Comparison of ENCODE assay signal across 24 cellular contexts in genomic region chr5:173537228-173537627, GRCh38.
"Had no signal": no experiment of that assay in that cellular context is flagged by ENCODE, and none has a peak within 500 bp of the region (broad histone marks: within the 10 kb centered on the region; RNA-seq: fewer than 3 reads in every experiment).

No MANE protein-coding gene starts in this region.

- H3K27me3 ChIP-seq: breast epithelium, colonic mucosa, SJCRH30 had no signal

- DNase-seq: activated CD4-positive, alpha-beta T cell treated with anti-CD3 and anti-CD28 coated beads for 48 hours; activated CD4-positive, alpha-beta T cell treated with anti-CD3 and anti-CD28 coated beads, Interleukin-2, amount 50 U/mL, for 4 hours; activated CD4-positive, CD25-positive, alpha-beta regulatory T cell treated with anti-CD3 and anti-CD28 coated beads, Interleukin-2, amount 50 U/mL, for 72 hours; activated CD8-positive, alpha-beta memory T cell treated with anti-CD3 and anti-CD28 coated beads, Interleukin-2, amount 50 U/mL, for 48 hours; activated CD8-positive, alpha-beta T cell treated with anti-CD3 and anti-CD28 coated beads, Interleukin-2, amount 10 ng/mL, durations not matched to agents 7 days and 5 days; activated naive CD4-positive, alpha-beta T cell treated with anti-CD3 and anti-CD28 coated beads, Interleukin-2, amount 50 U/mL, for 16 hours; activated naive CD8-positive, alpha-beta T cell treated with anti-CD3 and anti-CD28 coated beads, Interleukin-2, amount 10 ng/mL, durations not matched to agents 7 days and 5 days; activated T-cell treated with anti-CD3 and anti-CD28 coated beads, Interleukin-2, amount 50 U/mL, for 1 hour; aorta; caudate nucleus; colonic mucosa; NCI-H1105 treated with DMSO at 0.1 percent for 48 hours; NCI-H146; NCI-H187 treated with DMSO at 0.1 percent for 48 hours; NCI-H2171; NCI-H226; NCI-H526; NCI-H774; OCI-M1; RPMI8226; SK-N-SH had no signal

- ATAC-seq: activated CD8-positive, alpha-beta T cell treated with anti-CD3 and anti-CD28 coated beads, Interleukin-2, amount 10 ng/mL, durations not matched to agents 7 days and 5 days; Panc1 had no signal

- H3K4me1 ChIP-seq: breast epithelium, colonic mucosa had no signal

- H3K9ac ChIP-seq: SK-N-SH had no signal

- H3K4me3 ChIP-seq: breast epithelium, colonic mucosa, SJCRH30 had no signal

- H3K27ac ChIP-seq: colonic mucosa, SJCRH30 had no signal

- H3K36me3 ChIP-seq: breast epithelium, colonic mucosa, SJCRH30 had no signal

- H3K9me3 ChIP-seq: breast epithelium, colonic mucosa, SJCRH30, SK-N-SH had no signal

- H3K4me2 ChIP-seq: SK-N-SH had no signal
